ENCODE assay signal across 16 cellular contexts in the genomic region with DNA sequence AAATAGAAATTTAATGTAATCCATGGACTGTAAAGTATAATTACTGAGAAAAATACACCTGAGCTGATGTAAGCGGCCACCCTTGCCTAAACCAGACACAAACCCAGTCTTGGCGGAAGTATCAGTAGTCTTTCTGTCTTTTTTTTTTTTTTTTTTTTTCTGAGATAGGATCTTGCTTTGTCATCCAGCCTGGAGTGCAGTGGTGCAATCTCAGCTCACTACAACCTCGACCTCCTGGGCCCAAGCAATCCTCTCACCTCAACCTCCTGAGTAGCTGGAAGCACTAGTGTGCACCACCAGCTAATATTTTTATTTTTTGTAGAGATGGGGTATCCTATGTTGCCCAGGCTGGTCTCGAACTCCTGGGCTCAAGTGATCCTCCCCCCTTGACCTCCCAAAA. TPM values are rescaled to one million over a fixed set of nuclear protein-coding genes. Genes with fewer than 3 reads are reported as not detected.
DNase-seq lines count a peak whose midpoint lies in the region; ATAC-seq and TF ChIP-seq lines count a peak whose summit lies in the region.
"Had no signal": no experiment of that assay in that cellular context is flagged by ENCODE, and none has a peak within 500 bp of the region (broad histone marks: within the 10 kb centered on the region; RNA-seq: fewer than 3 reads in every experiment).

No MANE protein-coding gene starts in this region.

- peak overlapping the region; percentile 46 for H3K27ac ChIP-seq in thymus (ENCODE audit: low read depth)
- H3K27ac ChIP-seq: ovary had no signal

- no peak for ATAC-seq in natural killer cell treated with Interleukin-12 subunit alpha and Interleukin-12 subunit beta and Interleukin-15 and Interleukin-18, amount 100 ng/mL, for 72 hours
- no peak for ATAC-seq in natural killer cell
- peak; percentile 37 for ATAC-seq in activated naive CD8-positive, alpha-beta T cell treated with anti-CD3 and anti-CD28 coated beads, Interleukin-2, amount 10 ng/mL, durations not matched to agents 7 days and 5 days (ENCODE audit: low read depth)
- ATAC-seq in HG03565 (IDR thresholded peaks at IDR 0.05; ENCODE audit: unreplicated experiment), result no peak
- ATAC-seq: left cardiac atrium had no signal

- intact Hi-C loops in natural killer cell (cut with micrococcal nuclease), result loop anchor here (5.0 kb wide), 1 partner anchor 49 kb away; a partner anchor contains a TSS
- intact Hi-C loops in head of caudate nucleus (cut with DNase I), result no loop called here

- DNase-seq in natural killer cell treated with Interleukin-12 subunit alpha and Interleukin-12 subunit beta and Interleukin-15 and Interleukin-18, amount 100 ng/mL, for 72 hours (ENCODE audit: low spot score), result peak; percentile 10
- no peak for DNase-seq in natural killer cell
- DNase-seq in OCI-M1 (lab: John Stamatoyannopoulos, UW), result peak; percentile 59
- DNase-seq in activated naive CD8-positive, alpha-beta T cell treated with anti-CD3 and anti-CD28 coated beads, Interleukin-2, amount 10 ng/mL, durations not matched to agents 7 days and 5 days, result no peak
- DNase-seq in cerebellum (ENCODE audit: low spot score), result no peak
- DNase-seq in head of caudate nucleus, result no peak
- DNase-seq: activated CD4-positive, alpha-beta T cell treated with anti-CD3 and anti-CD28 coated beads, Interleukin-2, amount 50 U/mL, for 1 hour; DMS153; left cardiac atrium; NCI-H1092 treated with DMSO at 0.1 percent for 48 hours; NCI-H2171 treated with DMSO at 0.1 percent for 48 hours; ovary; small intestine had no signal

- H3K36me3 ChIP-seq in thymus (ENCODE audit: control insufficient read depth, insufficient read depth), result no peaks in the 10 kb centered on the region
- H3K36me3 ChIP-seq: ovary had no signal

- H3K27me3 ChIP-seq in thymus (ENCODE audit: control insufficient read depth, insufficient read depth), result no peaks in the 10 kb centered on the region
- H3K27me3 ChIP-seq: ovary had no signal

- no peak for TF ChIP-seq CTCF in natural killer cell (IDR thresholded peaks at IDR 0.05)

- peaks cover 5% of the 10 kb centered on the region for H3K9me3 Mint-ChIP-seq in natural killer cell treated with Interleukin-12 subunit alpha and Interleukin-12 subunit beta and Interleukin-15 and Interleukin-18, amount 100 ng/mL, for 72 hours
- H3K9me3 Mint-ChIP-seq in natural killer cell, result no peaks in the 10 kb centered on the region
- peaks cover 2% of the 10 kb centered on the region for H3K9me3 Mint-ChIP-seq in activated naive CD8-positive, alpha-beta T cell treated with anti-CD3 and anti-CD28 coated beads, Interleukin-2, amount 10 ng/mL, durations not matched to agents 7 days and 5 days

- no peaks in the 10 kb centered on the region for H3K36me3 Mint-ChIP-seq in natural killer cell treated with Interleukin-12 subunit alpha and Interleukin-12 subunit beta and Interleukin-15 and Interleukin-18, amount 100 ng/mL, for 72 hours
- H3K36me3 Mint-ChIP-seq in natural killer cell, result no peaks in the 10 kb centered on the region
- peaks cover 1% of the 10 kb centered on the region for H3K36me3 Mint-ChIP-seq in activated naive CD8-positive, alpha-beta T cell treated with anti-CD3 and anti-CD28 coated beads, Interleukin-2, amount 10 ng/mL, durations not matched to agents 7 days and 5 days

- H3K4me1 ChIP-seq in thymus (ENCODE audit: control insufficient read depth, insufficient read depth, low read length), result peaks cover 29% of the 10 kb centered on the region

- H3K4me1 Mint-ChIP-seq in natural killer cell treated with Interleukin-12 subunit alpha and Interleukin-12 subunit beta and Interleukin-15 and Interleukin-18, amount 100 ng/mL, for 72 hours (ENCODE audit: low read depth in 2 of 2), result peaks cover 55 to 66% of the 10 kb centered on the region in 2 donors
- H3K4me1 Mint-ChIP-seq in natural killer cell, result peaks cover 37 to 64% of the 10 kb centered on the region in 2 donors
- H3K4me1 Mint-ChIP-seq in activated naive CD8-positive, alpha-beta T cell treated with anti-CD3 and anti-CD28 coated beads, Interleukin-2, amount 10 ng/mL, durations not matched to agents 7 days and 5 days, result peaks cover 71% of the 10 kb centered on the region

- WGBS in thymus, result 73% methylated on average over 4 of the region's 4 CpGs

- no peak overlapping the region for H3K4me3 Mint-ChIP-seq in natural killer cell treated with Interleukin-12 subunit alpha and Interleukin-12 subunit beta and Interleukin-15 and Interleukin-18, amount 100 ng/mL, for 72 hours
- H3K4me3 Mint-ChIP-seq in natural killer cell, result no peak overlapping the region
- H3K4me3 Mint-ChIP-seq in activated naive CD8-positive, alpha-beta T cell treated with anti-CD3 and anti-CD28 coated beads, Interleukin-2, amount 10 ng/mL, durations not matched to agents 7 days and 5 days, result peak overlapping the region; percentile 6

- H3K4me3 ChIP-seq in thymus (ENCODE audit: low read length), result no peak overlapping the region
- H3K4me3 ChIP-seq: ovary had no signal

- H3K9me3 ChIP-seq in thymus (ENCODE audit: control insufficient read depth), result no peaks in the 10 kb centered on the region
- H3K9me3 ChIP-seq: ovary had no signal

- H3K27me3 Mint-ChIP-seq in natural killer cell treated with Interleukin-12 subunit alpha and Interleukin-12 subunit beta and Interleukin-15 and Interleukin-18, amount 100 ng/mL, for 72 hours, result no peaks in the 10 kb centered on the region
- no peaks in the 10 kb centered on the region for H3K27me3 Mint-ChIP-seq in natural killer cell (ENCODE audit: low read depth in 2 of 2)
- H3K27me3 Mint-ChIP-seq in activated naive CD8-positive, alpha-beta T cell treated with anti-CD3 and anti-CD28 coated beads, Interleukin-2, amount 10 ng/mL, durations not matched to agents 7 days and 5 days, result no peaks in the 10 kb centered on the region

- peak overlapping the region; percentile 44 to 99 for H3K27ac Mint-ChIP-seq in natural killer cell treated with Interleukin-12 subunit alpha and Interleukin-12 subunit beta and Interleukin-15 and Interleukin-18, amount 100 ng/mL, for 72 hours
- peak overlapping the region in 1 of 2 donors; percentile 99 for H3K27ac Mint-ChIP-seq in natural killer cell
- peak overlapping the region; percentile 99 for H3K27ac Mint-ChIP-seq in activated naive CD8-positive, alpha-beta T cell treated with anti-CD3 and anti-CD28 coated beads, Interleukin-2, amount 10 ng/mL, durations not matched to agents 7 days and 5 days

- POLR2A ChIA-PET in activated naive CD8-positive, alpha-beta T cell treated with anti-CD3 and anti-CD28 coated beads, Interleukin-2, amount 10 ng/mL, durations not matched to agents 7 days and 5 days (lab: Charles Lee), result interaction anchor here (0.6 to 5.7 kb wide), 12 partner anchors 8 to 931 kb away, joined by 3 to 111 read pairs (median 4); a partner anchor contains a TSS

RNA-seq across cellular contexts. Expression of a gene that starts 5.5 kb away (rescaled TPM):
- 1 to 10 TPM; 3.1 to 6.3 TPM for total RNA-seq in natural killer cell treated with Interleukin-12 subunit alpha and Interleukin-12 subunit beta and Interleukin-15 and Interleukin-18, amount 100 ng/mL, for 72 hours
- total RNA-seq in natural killer cell (1 to 10 TPM in 1 of 3 donors, under 1 TPM in 2; 0.56 to 1.3 (median 0.86) TPM), cerebellum (not detected)
- 1 to 10 TPM; 1.9 to 2.2 TPM for total RNA-seq in activated naive CD8-positive, alpha-beta T cell treated with anti-CD3 and anti-CD28 coated beads, Interleukin-2, amount 10 ng/mL, durations not matched to agents 7 days and 5 days
- 1.3 TPM for polyA plus RNA-seq in thymus
- total RNA-seq: cardiac septum, left cardiac atrium had no signal

RNA-seq across cellular contexts. Expression of a gene that starts 47.5 kb away (rescaled TPM):
- total RNA-seq in natural killer cell treated with Interleukin-12 subunit alpha and Interleukin-12 subunit beta and Interleukin-15 and Interleukin-18, amount 100 ng/mL, for 72 hours, result 10 to 100 TPM; 33.5 to 62.2 TPM
- 100 to 1,000 TPM; 221 to 255 (median 234) TPM for total RNA-seq in natural killer cell
- 100 to 1,000 TPM; 116 to 128 TPM for total RNA-seq in activated naive CD8-positive, alpha-beta T cell treated with anti-CD3 and anti-CD28 coated beads, Interleukin-2, amount 10 ng/mL, durations not matched to agents 7 days and 5 days
- polyA plus RNA-seq in thymus, result 14.0 TPM
- 7.9 TPM for total RNA-seq in cerebellum

Comparison
In these comparisons a context has a peak if more than half of its experiments do, and no peak if none do; other contexts are left out.
1. DNase-seq: peak in natural killer cell treated with Interleukin-12 subunit alpha and Interleukin-12 subunit beta and Interleukin-15 and Interleukin-18, amount 100 ng/mL, for 72 hours (single experiment) and OCI-M1 (single experiment); none in natural killer cell (single experiment), activated naive CD8-positive, alpha-beta T cell treated with anti-CD3 and anti-CD28 coated beads, Interleukin-2, amount 10 ng/mL, durations not matched to agents 7 days and 5 days (single experiment), cerebellum (single experiment) and head of caudate nucleus (0 of 42).